ENCODE assay signal across 23 cellular contexts in genomic region chr1:44357710-44358109, GRCh38. TPM values are rescaled to one million over a fixed set of nuclear protein-coding genes. Genes with fewer than 3 reads are reported as not detected.
DNase-seq lines count a peak whose midpoint lies in the region; ATAC-seq, FAIRE-seq and TF ChIP-seq lines count a peak whose summit lies in the region.
"Had no signal": no experiment of that assay in that cellular context is flagged by ENCODE, and none has a peak within 500 bp of the region (broad histone marks: within the 10 kb centered on the region; RNA-seq: fewer than 3 reads in every experiment).

No MANE protein-coding gene starts in this region.

- peaks cover 78% of the 10 kb centered on the region for H3K4me1 Mint-ChIP-seq in nephron progenitor cell

- H3K9me3 ChIP-seq in HepG2 (ENCODE audit: low read length) (no peaks in the 10 kb centered on the region), right lobe of liver (no peaks in the 10 kb centered on the region), K562 (replicated peaks; ENCODE audit: control insufficient read depth, insufficient read depth, low read depth, low read length) (no peaks in the 10 kb centered on the region)
- H3K9me3 ChIP-seq: BE2C, BLaER1 had no signal

- BruUV-seq in HepG2 (replicated peaks; lab: Mats Ljungman, UMichigan) (no TSS peak), K562 (replicated peaks; lab: Mats Ljungman, UMichigan) (no TSS peak)

- H3K9me3 Mint-ChIP-seq in nephron progenitor cell = no peaks in the 10 kb centered on the region
- H3K9me3 Mint-ChIP-seq: CD14-positive monocyte; CD4-positive, CD25-positive, alpha-beta regulatory T cell; CD8-positive, alpha-beta memory T cell had no signal

- ATAC-seq in HepG2 (no peak), right lobe of liver (no peak), K562 (no peak)

- no peaks in the 10 kb centered on the region for H3K36me3 Mint-ChIP-seq in nephron progenitor cell (ENCODE audit: low read depth)
- H3K36me3 Mint-ChIP-seq: CD4-positive, CD25-positive, alpha-beta regulatory T cell had no signal

- no peak for TF ChIP-seq RAD21 in HepG2 (CRISPR knock-in tag; IDR thresholded peaks at IDR 0.05)
- no peak for TF ChIP-seq RAD21 in K562 (CRISPR knock-in tag; conservative IDR thresholded peaks at IDR 0.05 in 1 of 2, IDR thresholded peaks at IDR 0.05 in 1 of 2)

- no peak overlapping the region for H3K4me3 Mint-ChIP-seq in nephron progenitor cell
- H3K4me3 Mint-ChIP-seq: CD14-positive monocyte; CD4-positive, alpha-beta memory T cell; CD4-positive, CD25-positive, alpha-beta regulatory T cell; CD8-positive, alpha-beta memory T cell had no signal

- peak overlapping the region; percentile 22 for H3K27ac Mint-ChIP-seq in nephron progenitor cell

- TF ChIP-seq POLR2A in HepG2 (IDR thresholded peaks at IDR 0.05; ENCODE audit: insufficient read depth in 1 of 2, low read depth in 2 of 2, low read length in 2 of 2) (no peak), right lobe of liver (IDR thresholded peaks at IDR 0.05) (no peak), K562 (conservative IDR thresholded peaks at IDR 0.05) (no peak)

- FAIRE-seq in HepG2 (lab: Jason Lieb, UNC) (no peak), K562 (lab: Jason Lieb, UNC) (no peak)
- FAIRE-seq: A204.1, G401.6, GM12891, GM19239 had no signal

- H3K79me2 ChIP-seq in HepG2 (ENCODE audit: insufficient read depth, low read length) (peaks cover 4% of the 10 kb centered on the region), K562 (ENCODE audit: control insufficient read depth, insufficient read depth, low read length) (peaks cover 23% of the 10 kb centered on the region)

- H3K27ac ChIP-seq in HepG2 (ENCODE audit: extremely low read length, insufficient read depth, low read length) (no peak overlapping the region), right lobe of liver (no peak overlapping the region), K562 (ENCODE audit: extremely low read depth, low read depth, low read length) (no peak overlapping the region)
- H3K27ac ChIP-seq: 22Rv1, BLaER1 had no signal

- TF ChIP-seq CTCF in HepG2 (CRISPR knock-in tag; IDR thresholded peaks at IDR 0.05) (no peak), right lobe of liver (IDR thresholded peaks at IDR 0.05) (no peak), K562 (IDR thresholded peaks at IDR 0.05 in 2 of 3, conservative IDR thresholded peaks at IDR 0.05 in 1 of 3; ENCODE audit: insufficient read depth in 2 of 3, low read depth in 1 of 3, low read length in 3 of 3) (no peak), nephron progenitor cell (IDR thresholded peaks at IDR 0.05) (no peak)

- peaks cover 28% of the 10 kb centered on the region for H3K4me1 ChIP-seq in HepG2 (ENCODE audit: insufficient read depth, low read length)
- peaks cover 0 to 9% (median 3%) of the 10 kb centered on the region in 4 donors for H3K4me1 ChIP-seq in right lobe of liver
- H3K4me1 ChIP-seq in K562 (replicated peaks in 1 of 2; ENCODE audit: control insufficient read depth in 2 of 2, insufficient read depth in 2 of 2, low read length in 2 of 2) = peaks cover 12 to 24% of the 10 kb centered on the region in 2 experiments
- H3K4me1 ChIP-seq: BE2C had no signal

- POLR2A ChIA-PET in HepG2 (lab: Yijun Ruan, JAX) = no interaction called here
- POLR2A ChIA-PET in K562 (lab: Yijun Ruan, JAX) = no interaction called here

- H3K9me1 ChIP-seq in K562 (ENCODE audit: control insufficient read depth, insufficient read depth, low read length) = no peaks in the 10 kb centered on the region

- H3K27me3 ChIP-seq in HepG2 (ENCODE audit: control insufficient read depth in 1 of 2, insufficient read depth in 2 of 2, low read length in 2 of 2) (peaks cover 0 to 4% of the 10 kb centered on the region in 2 experiments; a peak in 2 of 5 replicates), right lobe of liver (no peaks in the 10 kb centered on the region), K562 (ENCODE audit: control insufficient read depth in 2 of 2, insufficient read depth in 2 of 2, low read length in 2 of 2) (no peaks in the 10 kb centered on the region; a peak in 1 of 5 replicates)
- H3K27me3 ChIP-seq: BE2C, BLaER1 had no signal

- H3K9ac ChIP-seq in HepG2 (ENCODE audit: insufficient read depth, low read depth, low read length) = no peak overlapping the region
- H3K9ac ChIP-seq in K562 (ENCODE audit: insufficient read depth in 1 of 2, low read depth in 2 of 2, low read length in 2 of 2) = no peak overlapping the region
- H3K9ac ChIP-seq: BLaER1 had no signal

- no peak for TF ChIP-seq EP300 in HepG2 (IDR thresholded peaks at IDR 0.05; ENCODE audit: low read depth in 2 of 2, low read length in 2 of 2)
- TF ChIP-seq EP300 in HepG2 (CRISPR knock-in tag; IDR thresholded peaks at IDR 0.05; ENCODE audit: borderline replicate concordance) = no peak
- TF ChIP-seq EP300 in K562 (IDR thresholded peaks at IDR 0.05; ENCODE audit: low read length) = no peak

- H3K36me3 ChIP-seq in HepG2 (replicated peaks in 1 of 2; ENCODE audit: control insufficient read depth in 1 of 2, insufficient read depth in 2 of 2, low read length in 2 of 2) = no peaks in the 10 kb centered on the region
- no peaks in the 10 kb centered on the region for H3K36me3 ChIP-seq in right lobe of liver
- H3K36me3 ChIP-seq in K562 (ENCODE audit: control insufficient read depth, insufficient read depth, low read length) = no peaks in the 10 kb centered on the region
- H3K36me3 ChIP-seq: BE2C had no signal

- H3K4me3 ChIP-seq in HepG2 (replicated peaks in 1 of 3; ENCODE audit: insufficient read depth in 1 of 3, low read depth in 2 of 3, low read length in 3 of 3) = no peak overlapping the region
- no peak overlapping the region for H3K4me3 ChIP-seq in right lobe of liver
- H3K4me3 ChIP-seq in K562 = no peak overlapping the region
- H3K4me3 ChIP-seq: BLaER1 had no signal

- H3K4me2 ChIP-seq in HepG2 (ENCODE audit: low read depth, low read length) (no peak overlapping the region), K562 (ENCODE audit: insufficient read depth, low read length) (no peak overlapping the region)
- H3K4me2 ChIP-seq: BLaER1 had no signal

- in situ Hi-C loops in HepG2 (cut with HindIII; ENCODE audit: extremely low pct_ligation_motif_present, low pct_unique_long_range_greater_than_20kb) (no loop called here), K562 (cut with MboI) (no loop called here)

- WGBS in HepG2 (ENCODE audit: low lambda C conversion rate) = 42% methylated on average over 4 of the region's 4 CpGs
- WGBS in right lobe of liver (ENCODE audit: insufficient coverage, low coverage, low lambda C conversion rate, missing lambda C conversion rate) = 77% methylated on average over 3 of the region's 4 CpGs
- 51% methylated on average over 4 of the region's 4 CpGs for WGBS in K562 (ENCODE audit: insufficient coverage, low coverage, missing lambda C conversion rate)

- H2AFZ ChIP-seq in HepG2 (ENCODE audit: low read length) (no peak overlapping the region), K562 (ENCODE audit: low read depth, low read length) (peak overlapping the region; percentile 18; the same call in 1 of the 2 replicates)

- CTCF ChIA-PET in HepG2 (lab: Yijun Ruan, JAX; ENCODE audit: low intra/inter-chr PET ratio, low total read pairs) (no interaction called here), K562 (lab: Yijun Ruan, JAX; ENCODE audit: low intra/inter-chr PET ratio) (no interaction called here)

- intact Hi-C loops in HepG2 (cut with micrococcal nuclease; ENCODE audit: unreplicated experiment) (no loop called here), right lobe of liver (cut with DNase I) (no loop called here), K562 (cut with micrococcal nuclease) (no loop called here)

- no peaks in the 10 kb centered on the region for H4K20me1 ChIP-seq in HepG2 (ENCODE audit: insufficient read depth, low read length)
- no peaks in the 10 kb centered on the region for H4K20me1 ChIP-seq in K562 (replicated peaks; ENCODE audit: control insufficient read depth, insufficient read depth, low read length)

- peaks cover 18% of the 10 kb centered on the region for H3K27me3 Mint-ChIP-seq in nephron progenitor cell (ENCODE audit: low read depth, poor library complexity)
- H3K27me3 Mint-ChIP-seq: CD4-positive, alpha-beta memory T cell; CD4-positive, CD25-positive, alpha-beta regulatory T cell had no signal

- no peak for DNase-seq in HepG2 (ENCODE audit: low spot score)
- no peak for DNase-seq in right lobe of liver
- no peak for DNase-seq in K562 (ENCODE audit: extremely low read depth in 1 of 4, low spot score in 3 of 4)
- DNase-seq in nephron progenitor cell = no peak
- DNase-seq in A172 (ENCODE audit: low spot score) = no peak
- DNase-seq in NCI-H2107 treated with DMSO at 0.1 percent for 48 hours (lab: John Stamatoyannopoulos, UW; ENCODE audit: unreplicated experiment) = no peak
- DNase-seq: ACHN; BE2C; C1 segment of cervical spinal cord; CD4-positive, alpha-beta memory T cell; CD4-positive, CD25-positive, alpha-beta regulatory T cell; CD8-positive, alpha-beta memory T cell; COR-L47; DMS 273 treated with DMSO at 0.1 percent for 48 hours; DMS79 treated with DMSO at 0.1 percent for 48 hours; GF-D8 had no signal

RNA-seq across cellular contexts. Expression of gene ERI3, which starts 2.7 kb away (rescaled TPM):
- total RNA-seq in HepG2 (2016; rRNA removed; fragmentation: Illumina TruSeq; extraction: Trizol) = 35.9 and 40.3 TPM in 2 replicates
- 56.7 and 66.6 TPM in 2 replicates for total RNA-seq in HepG2 (2016; cell fraction: cytosol; rRNA removed; fragmentation: Illumina TruSeq; extraction: Trizol; ENCODE audit: low read depth)
- 34.0 and 36.1 TPM in 2 replicates for total RNA-seq in HepG2 (2016; cell fraction: insoluble cytoplasmic fraction; rRNA removed; fragmentation: Illumina TruSeq; extraction: Trizol)
- 50.1 and 65.3 TPM in 2 replicates for total RNA-seq in HepG2 (2016; cell fraction: membrane; rRNA removed; fragmentation: Illumina TruSeq; extraction: Trizol)
- total RNA-seq in HepG2 (2016; cell fraction: nucleus; rRNA removed; fragmentation: Illumina TruSeq; extraction: Trizol) = 14.8 and 15.9 TPM in 2 replicates
- polyA plus RNA-seq in HepG2 (2011; rRNA removed) = 35.6 and 38.8 TPM in 2 replicates
- polyA plus RNA-seq in HepG2 (2011; cell fraction: cytosol; rRNA removed) = 34.7 and 41.6 TPM in 2 replicates
- polyA plus RNA-seq in HepG2 (2011; cell fraction: nucleus; rRNA removed) = 38.0 and 40.6 TPM in 2 replicates
- 20.0 and 23.8 TPM in 2 replicates for polyA plus RNA-seq in HepG2 (2012)
- 48.5 and 58.8 TPM in 2 replicates for polyA plus RNA-seq in HepG2 (2016; cell fraction: cytosol; fragmentation: Illumina TruSeq; extraction: Trizol; ENCODE audit: low read depth)
- 27.8 and 38.1 TPM in 2 replicates for polyA plus RNA-seq in HepG2 (2016; cell fraction: insoluble cytoplasmic fraction; fragmentation: Illumina TruSeq; extraction: Trizol; ENCODE audit: low read depth)
- polyA plus RNA-seq in HepG2 (2016; cell fraction: membrane; fragmentation: Illumina TruSeq; extraction: Trizol; ENCODE audit: low read depth) = 52.6 and 54.7 TPM in 2 replicates
- polyA plus RNA-seq in HepG2 (2016; cell fraction: nucleus; fragmentation: Illumina TruSeq; extraction: Trizol; ENCODE audit: insufficient read depth, low read depth) = 21.6 and 25.0 TPM in 2 replicates
- polyA minus RNA-seq in HepG2 (2011; rRNA and poly(A)+ RNA removed; ENCODE audit: low replicate concordance) = 36.5 and 101 TPM in 2 replicates
- polyA minus RNA-seq in HepG2 (2011; cell fraction: cytosol; rRNA and poly(A)+ RNA removed) = 23.0 and 23.3 TPM in 2 replicates
- polyA minus RNA-seq in HepG2 (2011; cell fraction: nucleus; rRNA and poly(A)+ RNA removed) = 16.2 and 18.5 TPM in 2 replicates
- total RNA-seq in right lobe of liver = 10 to 100 TPM; 20.6 to 30.6 (median 23.8) TPM
- 46.7 and 60.1 TPM in 2 replicates for total RNA-seq in K562 (2011; cell fraction: chromatin; rRNA removed; ENCODE audit: low replicate concordance)
- total RNA-seq in K562 (2011; cell fraction: nucleolus; rRNA removed) = 42.9 and 47.8 TPM in 2 replicates
- 36.1 and 43.2 TPM in 2 replicates for total RNA-seq in K562 (2011; cell fraction: nucleoplasm; rRNA removed)
- 68.3 and 104 TPM in 2 replicates for total RNA-seq in K562 (2014; rRNA removed)
- 46.0 and 49.4 TPM in 2 replicates for total RNA-seq in K562 (2014; rRNA removed; fragmentation: Illumina TruSeq; extraction: Trizol)
- 56.6 and 60.8 TPM in 2 replicates for total RNA-seq in K562 (2015; rRNA removed; fragmentation: Illumina TruSeq; extraction: Trizol)
- total RNA-seq in K562 (2021) = 93.4 and 95.6 TPM in 2 replicates
- polyA plus RNA-seq in K562 (2011; rRNA removed) = 67.2 and 78.9 TPM in 2 replicates
- 111 and 174 TPM in 2 replicates for polyA plus RNA-seq in K562 (2011; cell fraction: cytosol; rRNA removed)
- 60.6 and 65.5 TPM in 2 replicates for polyA plus RNA-seq in K562 (2011; cell fraction: nucleus; rRNA removed)
- polyA plus RNA-seq in K562 (2012) = 82.3 and 83.0 TPM in 2 replicates
- polyA plus RNA-seq in K562 (2014; fragmentation: Illumina TruSeq; extraction: Trizol) = 72.9 and 87.0 TPM in 2 replicates
- 10 to 100 TPM; 47.8 to 78.4 TPM for polyA plus RNA-seq in K562 (2014; fragmentation: Nextera tagmentation; extraction: Ambion mirVana)
- polyA plus RNA-seq in K562 (2014; rRNA removed) = 56.9 and 67.2 TPM in 2 replicates
- polyA minus RNA-seq in K562 (2011; rRNA and poly(A)+ RNA removed) = 51.7 and 62.4 TPM in 2 replicates
- polyA minus RNA-seq in K562 (2011; cell fraction: cytosol; rRNA and poly(A)+ RNA removed) = 60.6 and 72.0 TPM in 2 replicates
- polyA minus RNA-seq in K562 (2011; cell fraction: nucleus; rRNA and poly(A)+ RNA removed) = 21.0 and 34.3 TPM in 2 replicates
- 48.0 and 64.7 TPM in 2 replicates for total RNA-seq in A172 (2014; rRNA removed; shearing (Covaris generic))

RNA-seq across cellular contexts. Expression of gene RNF220, which starts 47.3 kb away (rescaled TPM):
- total RNA-seq in HepG2 (2016; rRNA removed; fragmentation: Illumina TruSeq; extraction: Trizol) (52.4 and 72.1 TPM in 2 replicates), right lobe of liver (10 to 100 TPM; 19.2 to 57.9 (median 23.0) TPM), K562 (2014; rRNA removed) (117 and 125 TPM in 2 replicates), K562 (2014; rRNA removed; fragmentation: Illumina TruSeq; extraction: Trizol) (46.0 and 52.1 TPM in 2 replicates), K562 (2015; rRNA removed; fragmentation: Illumina TruSeq; extraction: Trizol) (66.6 and 66.9 TPM in 2 replicates), K562 (2021) (87.1 and 93.4 TPM in 2 replicates)
- total RNA-seq in HepG2 (2016; cell fraction: cytosol; rRNA removed; fragmentation: Illumina TruSeq; extraction: Trizol; ENCODE audit: low read depth) = 22.8 and 23.7 TPM in 2 replicates
- total RNA-seq in HepG2 (2016; cell fraction: insoluble cytoplasmic fraction; rRNA removed; fragmentation: Illumina TruSeq; extraction: Trizol) = 47.5 and 68.7 TPM in 2 replicates
- total RNA-seq in HepG2 (2016; cell fraction: membrane; rRNA removed; fragmentation: Illumina TruSeq; extraction: Trizol) = 52.8 and 60.2 TPM in 2 replicates
- 35.2 and 42.6 TPM in 2 replicates for total RNA-seq in HepG2 (2016; cell fraction: nucleus; rRNA removed; fragmentation: Illumina TruSeq; extraction: Trizol)
- polyA plus RNA-seq in HepG2 (2011; rRNA removed) (48.2 and 67.9 TPM in 2 replicates), K562 (2011; rRNA removed) (54.8 and 64.3 TPM in 2 replicates), K562 (2014; fragmentation: Illumina TruSeq; extraction: Trizol) (97.5 and 104 TPM in 2 replicates), K562 (2014; fragmentation: Nextera tagmentation; extraction: Ambion mirVana) (1 to 10 TPM; 5.1 to 5.8 TPM), K562 (2014; rRNA removed) (102 and 109 TPM in 2 replicates)
- 66.3 and 73.5 TPM in 2 replicates for polyA plus RNA-seq in HepG2 (2011; cell fraction: cytosol; rRNA removed)
- 128 and 130 TPM in 2 replicates for polyA plus RNA-seq in HepG2 (2011; cell fraction: nucleus; rRNA removed)
- polyA plus RNA-seq in HepG2 (2012) = 78.4 and 79.8 TPM in 2 replicates
- 28.1 and 30.5 TPM in 2 replicates for polyA plus RNA-seq in HepG2 (2016; cell fraction: cytosol; fragmentation: Illumina TruSeq; extraction: Trizol; ENCODE audit: low read depth)
- 61.3 and 65.3 TPM in 2 replicates for polyA plus RNA-seq in HepG2 (2016; cell fraction: insoluble cytoplasmic fraction; fragmentation: Illumina TruSeq; extraction: Trizol; ENCODE audit: low read depth)
- polyA plus RNA-seq in HepG2 (2016; cell fraction: membrane; fragmentation: Illumina TruSeq; extraction: Trizol; ENCODE audit: low read depth) = 51.8 and 52.7 TPM in 2 replicates
- 73.3 and 76.8 TPM in 2 replicates for polyA plus RNA-seq in HepG2 (2016; cell fraction: nucleus; fragmentation: Illumina TruSeq; extraction: Trizol; ENCODE audit: insufficient read depth, low read depth)
- 59.9 and 60.3 TPM in 2 replicates for polyA minus RNA-seq in HepG2 (2011; rRNA and poly(A)+ RNA removed; ENCODE audit: low replicate concordance)
- 18.7 and 19.3 TPM in 2 replicates for polyA minus RNA-seq in HepG2 (2011; cell fraction: cytosol; rRNA and poly(A)+ RNA removed)
- 52.9 and 55.6 TPM in 2 replicates for polyA minus RNA-seq in HepG2 (2011; cell fraction: nucleus; rRNA and poly(A)+ RNA removed)
- 57.7 and 78.5 TPM in 2 replicates for total RNA-seq in K562 (2011; cell fraction: chromatin; rRNA removed; ENCODE audit: low replicate concordance)
- 38.5 and 41.8 TPM in 2 replicates for total RNA-seq in K562 (2011; cell fraction: nucleolus; rRNA removed)
- 49.9 and 55.3 TPM in 2 replicates for total RNA-seq in K562 (2011; cell fraction: nucleoplasm; rRNA removed)
- 74.9 and 86.7 TPM in 2 replicates for polyA plus RNA-seq in K562 (2011; cell fraction: cytosol; rRNA removed)
- polyA plus RNA-seq in K562 (2011; cell fraction: nucleus; rRNA removed) = 119 and 135 TPM in 2 replicates
- polyA plus RNA-seq in K562 (2012) = 99.9 and 118 TPM in 2 replicates
- polyA minus RNA-seq in K562 (2011; rRNA and poly(A)+ RNA removed) = 42.5 and 43.9 TPM in 2 replicates
- 20.6 and 22.6 TPM in 2 replicates for polyA minus RNA-seq in K562 (2011; cell fraction: cytosol; rRNA and poly(A)+ RNA removed)
- 19.9 and 28.8 TPM in 2 replicates for polyA minus RNA-seq in K562 (2011; cell fraction: nucleus; rRNA and poly(A)+ RNA removed)
- total RNA-seq in A172 (2014; rRNA removed; shearing (Covaris generic)) = 57.4 and 65.2 TPM in 2 replicates

Comparison
In these comparisons a context has a peak if more than half of its experiments do, and no peak if none do; other contexts are left out.
1. Of the 241 proteins assayed by ChIP-seq in both HepG2 and K562: peak only in HepG2: none; only in K562: none; in both: ZBTB33; in neither: 240.